9 cellular contexts compared by ENCODE assay signal in the genomic region with DNA sequence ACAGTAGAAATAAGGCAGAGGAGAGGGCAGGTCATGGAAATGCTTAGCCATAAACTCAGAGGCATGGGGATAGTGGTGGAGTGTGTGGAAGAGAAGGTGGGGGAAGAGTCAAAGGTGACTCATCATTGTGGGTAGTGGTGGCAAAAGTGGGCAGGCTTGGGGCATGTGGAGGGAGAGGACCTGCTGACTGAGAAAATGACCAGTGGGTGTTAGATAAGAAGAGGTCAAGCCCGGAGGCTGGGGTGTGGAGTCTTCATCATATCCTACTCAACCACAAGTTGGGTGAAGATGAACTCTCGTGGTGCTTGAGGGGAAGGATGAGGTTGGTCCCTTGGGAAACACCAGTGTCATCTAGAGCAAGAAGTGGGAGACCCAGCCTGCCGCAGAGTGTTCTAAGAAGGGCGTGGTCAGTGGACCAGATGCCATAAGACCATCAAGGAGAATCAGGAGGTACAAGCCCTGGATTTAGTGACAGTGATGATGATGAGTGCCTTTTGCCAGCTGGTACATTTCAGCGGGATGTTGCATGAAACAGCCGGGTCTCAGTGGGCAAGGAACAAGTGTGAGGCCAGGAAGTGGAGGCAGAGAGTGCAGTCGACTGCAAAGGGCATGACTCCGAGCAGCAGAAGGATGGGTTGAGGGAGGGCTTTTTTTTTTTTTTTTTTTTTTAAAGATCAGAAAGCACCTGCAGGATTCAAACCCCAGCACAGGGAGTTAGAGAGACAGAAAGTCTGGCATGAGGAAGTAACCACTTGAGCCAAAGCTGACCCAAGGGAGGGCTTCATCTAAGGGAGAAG.
DNase-seq lines count a peak whose midpoint lies in the region; ATAC-seq and TF ChIP-seq lines count a peak whose summit lies in the region.
"Had no signal": no experiment of that assay in that cellular context is flagged by ENCODE, and none has a peak within 500 bp of the region (broad histone marks: within the 10 kb centered on the region; RNA-seq: fewer than 3 reads in every experiment).

No MANE protein-coding gene starts in this region.

- H3K4me1 ChIP-seq in PC-9 (replicated peaks; ENCODE audit: insufficient read depth): peaks cover 25% of the 10 kb centered on the region
- H3K4me1 ChIP-seq in smooth muscle cell (ENCODE audit: low read depth): no peaks in the 10 kb centered on the region

- H3K27me3 ChIP-seq in PC-9 (ENCODE audit: insufficient read depth, low read depth): no peaks in the 10 kb centered on the region
- H3K27me3 ChIP-seq in smooth muscle cell (ENCODE audit: low read depth): peaks cover 6% of the 10 kb centered on the region

- peaks cover 34% of the 10 kb centered on the region for H3K27me3 Mint-ChIP-seq in activated CD8-positive, alpha-beta memory T cell treated with anti-CD3 and anti-CD28 coated beads, Interleukin-2, amount 10 ng/mL, durations not matched to agents 7 days and 5 days

- TF ChIP-seq CTCF in PC-9 (conservative IDR thresholded peaks at IDR 0.05) (no peak), smooth muscle cell (IDR thresholded peaks at IDR 0.05; ENCODE audit: borderline replicate concordance, insufficient read depth, poor library complexity, severe bottlenecking) (no peak)

- BruUV-seq in PC-9 (replicated peaks; lab: Mats Ljungman, UMichigan): no TSS peak

- H3F3A ChIP-seq in PC-9 (ENCODE audit: insufficient read depth, low read depth): peaks cover 18% of the 10 kb centered on the region
- H3F3A ChIP-seq in smooth muscle cell (ENCODE audit: low read depth): no peaks in the 10 kb centered on the region

- H3K4me2 ChIP-seq in PC-9 (peak overlapping the region; percentile 27), smooth muscle cell (no peak overlapping the region)

- H3K4me3 ChIP-seq in PC-9 (no peak overlapping the region), smooth muscle cell (no peak overlapping the region)

- POLR2A ChIA-PET in PC-9 (lab: Charles Lee; ENCODE audit: unreplicated experiment): interaction anchor here (0.5 kb wide), 1 partner anchor 117 kb away, joined by 4 read pairs; no protein-coding TSS in a partner anchor

- H3K27ac Mint-ChIP-seq in activated CD8-positive, alpha-beta memory T cell treated with anti-CD3 and anti-CD28 coated beads, Interleukin-2, amount 10 ng/mL, durations not matched to agents 7 days and 5 days: no peak overlapping the region

- no peaks in the 10 kb centered on the region for H3K36me3 Mint-ChIP-seq in activated CD8-positive, alpha-beta memory T cell treated with anti-CD3 and anti-CD28 coated beads, Interleukin-2, amount 10 ng/mL, durations not matched to agents 7 days and 5 days
- H3K36me3 Mint-ChIP-seq: CD4-positive, alpha-beta memory T cell had no signal

- H3K9me3 ChIP-seq in PC-9 (ENCODE audit: insufficient read depth, low read depth): no peaks in the 10 kb centered on the region
- no peaks in the 10 kb centered on the region for H3K9me3 ChIP-seq in smooth muscle cell (replicated peaks; ENCODE audit: low read depth)

- no peak for DNase-seq in activated CD8-positive, alpha-beta memory T cell treated with anti-CD3 and anti-CD28 coated beads, Interleukin-2, amount 10 ng/mL, durations not matched to agents 7 days and 5 days
- no peak for DNase-seq in activated CD8-positive, alpha-beta memory T cell treated with anti-CD3 and anti-CD28 coated beads for 24 hours
- DNase-seq in PC-9 (peak; percentile 69 to 85), NCI-H1436 (lab: John Stamatoyannopoulos, UW) (no peak), iPS-NIHi7 (ENCODE audit: extremely low spot score) (no peak), smooth muscle cell (lab: John Stamatoyannopoulos, UW; ENCODE audit: unreplicated experiment) (no peak)
- DNase-seq in stimulated activated CD8-positive, alpha-beta memory T cell treated with anti-CD3 and anti-CD28 coated beads, Interleukin-4, amount 100 ng/mL, for 48 hours: peak; percentile 46
- DNase-seq: CD4-positive, alpha-beta memory T cell had no signal

- peak overlapping the region; percentile 31 for H3K27ac ChIP-seq in PC-9
- H3K27ac ChIP-seq in smooth muscle cell (ENCODE audit: low read depth): no peak overlapping the region

- no peaks in the 10 kb centered on the region for H3K9me2 ChIP-seq in PC-9 (ENCODE audit: insufficient read depth)

- 74% methylated on average over 8 of the region's 8 CpGs for WGBS in smooth muscle cell (ENCODE audit: low lambda C conversion rate)

- peaks cover 13% of the 10 kb centered on the region for H3K4me1 Mint-ChIP-seq in activated CD8-positive, alpha-beta memory T cell treated with anti-CD3 and anti-CD28 coated beads, Interleukin-2, amount 10 ng/mL, durations not matched to agents 7 days and 5 days

- H4K20me1 ChIP-seq in PC-9 (ENCODE audit: insufficient read depth) (no peaks in the 10 kb centered on the region), smooth muscle cell (ENCODE audit: low read depth) (no peaks in the 10 kb centered on the region)

- H2AFZ ChIP-seq in PC-9: no peak overlapping the region
- H2AFZ ChIP-seq in smooth muscle cell (ENCODE audit: low read depth): no peak overlapping the region

- intact Hi-C loops in PC-9 (cut with micrococcal nuclease; ENCODE audit: unreplicated experiment): loop anchor here (1.0 kb wide), 2 partner anchors 18 to 119 kb away; no protein-coding TSS in a partner anchor

- H3K36me3 ChIP-seq in PC-9 (ENCODE audit: low read depth) (no peaks in the 10 kb centered on the region), smooth muscle cell (ENCODE audit: low read depth) (no peaks in the 10 kb centered on the region)

- H3K79me2 ChIP-seq in PC-9 (ENCODE audit: low read depth) (no peaks in the 10 kb centered on the region), smooth muscle cell (ENCODE audit: low read depth) (no peaks in the 10 kb centered on the region)

- no peak overlapping the region for H3K4me3 Mint-ChIP-seq in activated CD8-positive, alpha-beta memory T cell treated with anti-CD3 and anti-CD28 coated beads, Interleukin-2, amount 10 ng/mL, durations not matched to agents 7 days and 5 days
- H3K4me3 Mint-ChIP-seq: CD4-positive, alpha-beta memory T cell had no signal

- CTCF ChIA-PET in activated CD8-positive, alpha-beta memory T cell treated with anti-CD3 and anti-CD28 coated beads, Interleukin-2, amount 10 ng/mL, durations not matched to agents 7 days and 5 days (lab: Charles Lee): interaction anchor here (1.1 to 1.3 kb wide), 2 partner anchors 70 to 291 kb away, joined by 3 read pairs; no protein-coding TSS in a partner anchor
- CTCF ChIA-PET in PC-9 (lab: Charles Lee): no interaction called here

- no peak overlapping the region for H3K9ac ChIP-seq in smooth muscle cell (ENCODE audit: low read depth)

- ATAC-seq in activated CD8-positive, alpha-beta memory T cell treated with anti-CD3 and anti-CD28 coated beads, Interleukin-2, amount 10 ng/mL, durations not matched to agents 7 days and 5 days: peak; percentile 45
- peak; percentile 48 for ATAC-seq in HG02763 (IDR thresholded peaks at IDR 0.05; ENCODE audit: unreplicated experiment)

- H3K9me3 Mint-ChIP-seq in activated CD8-positive, alpha-beta memory T cell treated with anti-CD3 and anti-CD28 coated beads, Interleukin-2, amount 10 ng/mL, durations not matched to agents 7 days and 5 days (ENCODE audit: low read depth): no peaks in the 10 kb centered on the region
- H3K9me3 Mint-ChIP-seq: CD4-positive, alpha-beta memory T cell had no signal

Comparison
In these comparisons a context has a peak if more than half of its experiments do, and no peak if none do; other contexts are left out.
1. DNase-seq: peak in PC-9 (2 of 2) and stimulated activated CD8-positive, alpha-beta memory T cell treated with anti-CD3 and anti-CD28 coated beads, Interleukin-4, amount 100 ng/mL, for 48 hours (single experiment); none in activated CD8-positive, alpha-beta memory T cell treated with anti-CD3 and anti-CD28 coated beads, Interleukin-2, amount 10 ng/mL, durations not matched to agents 7 days and 5 days (single experiment), activated CD8-positive, alpha-beta memory T cell treated with anti-CD3 and anti-CD28 coated beads for 24 hours (single experiment), NCI-H1436 (single experiment), iPS-NIHi7 (single experiment) and smooth muscle cell (single experiment).